Comparison of ENCODE assay signal across 8 cellular contexts in the genomic region with DNA sequence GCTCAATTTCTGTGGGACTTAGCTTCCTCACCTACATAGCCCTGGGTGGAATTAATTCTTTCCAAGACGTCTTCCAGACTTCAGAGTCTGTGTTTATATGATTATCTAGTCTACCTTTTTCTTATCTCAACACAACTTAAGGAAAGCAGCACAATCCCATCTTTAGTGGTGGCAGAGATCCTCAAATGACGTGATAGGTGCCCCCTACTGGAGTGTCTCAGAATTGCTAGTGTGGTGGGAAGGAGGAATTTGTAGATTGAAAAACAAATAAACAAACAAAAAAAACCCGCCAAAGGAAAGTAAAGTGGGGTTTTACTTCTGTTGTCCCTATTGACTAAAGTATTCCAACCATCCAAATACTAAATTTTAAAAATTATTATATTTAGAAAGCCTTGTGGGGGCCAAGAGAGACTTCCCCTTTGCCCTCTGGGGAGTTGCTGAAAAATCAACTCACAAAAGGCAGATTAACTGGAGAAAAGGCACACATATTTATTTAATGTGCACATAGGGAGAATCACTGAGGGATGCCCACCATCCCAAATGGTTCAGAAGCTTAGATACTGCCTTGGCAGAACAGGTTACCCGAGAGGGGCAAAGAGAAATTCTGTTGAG.
DNase-seq lines count a peak whose midpoint lies in the region; ATAC-seq and TF ChIP-seq lines count a peak whose summit lies in the region.

No MANE protein-coding gene starts in this region.

- no peak overlapping the region for H3K9ac ChIP-seq in neural cell (ENCODE audit: low read length)

- 54 to 74% methylated on average over 4 of the region's 4 CpGs for WGBS in heart right ventricle, 2 donors

- H3K9me2 ChIP-seq in neural cell (ENCODE audit: insufficient read depth, low read length) = no peaks in the 10 kb centered on the region

- intact Hi-C loops in heart right ventricle (cut with DNase I) = loop anchor here in 7 of 10 donors (5.0 to 10.0 kb wide), 6 partner anchors 149 to 442 kb away; no protein-coding TSS in a partner anchor
- intact Hi-C loops in Right ventricle myocardium inferior (cut with DNase I) = loop anchor here (2.0 to 10.0 kb wide), 2 partner anchors 139 to 441 kb away; no protein-coding TSS in a partner anchor

- no peak overlapping the region for H2AFZ ChIP-seq in neural cell (ENCODE audit: low read depth, low read length)

- H4K20me1 ChIP-seq in neural cell (ENCODE audit: insufficient read depth) = no peaks in the 10 kb centered on the region

- H3K27ac ChIP-seq in heart right ventricle (no peak overlapping the region), neural cell (ENCODE audit: low read length) (no peak overlapping the region)

- no peak for TF ChIP-seq EP300 in neural cell (conservative IDR thresholded peaks at IDR 0.05; ENCODE audit: poor library complexity, severe bottlenecking)

- H3K36me3 ChIP-seq in heart right ventricle = no peaks in the 10 kb centered on the region
- H3K36me3 ChIP-seq in neural cell (ENCODE audit: insufficient read depth, low read length) = no peaks in the 10 kb centered on the region

- H3K4me2 ChIP-seq in neural cell (ENCODE audit: low read length) = no peak overlapping the region

- H3K27me3 ChIP-seq in heart right ventricle (no peaks in the 10 kb centered on the region), neural cell (ENCODE audit: insufficient read depth, low read depth, low read length) (no peaks in the 10 kb centered on the region)

- DNase-seq in heart right ventricle (peak in 1 of 2 donors; percentile 6), Right ventricle myocardium inferior (ENCODE audit: missing footprints) (no peak), SK-N-DZ (ENCODE audit: low spot score) (peak; percentile 19), dermis microvascular lymphatic vessel endothelial cell (ENCODE audit: low read depth in 2 of 2) (peak; percentile 23 to 51), COLO829 (ENCODE audit: low spot score) (no peak), NCI-H526 treated with DMSO at 0.1 percent for 48 hours (lab: John Stamatoyannopoulos, UW) (no peak)

- no peak overlapping the region for H3K4me3 ChIP-seq in heart right ventricle
- H3K4me3 ChIP-seq in neural cell (ENCODE audit: low read length) = no peak overlapping the region

- H3K79me2 ChIP-seq in neural cell (replicated peaks; ENCODE audit: insufficient read depth, low read length) = no peaks in the 10 kb centered on the region

- ATAC-seq in heart right ventricle = no peak
- no peak for ATAC-seq in Right ventricle myocardium inferior
- ATAC-seq in HG03196 (IDR thresholded peaks at IDR 0.05; ENCODE audit: unreplicated experiment) = no peak

- TF ChIP-seq CTCF in heart right ventricle (IDR thresholded peaks at IDR 0.05) (peak; percentile 33 to 74 (median 66)), neural cell (IDR thresholded peaks at IDR 0.05; ENCODE audit: poor library complexity, severe bottlenecking) (peak; percentile 29)

- no peaks in the 10 kb centered on the region for H3K4me1 ChIP-seq in heart right ventricle

- peaks cover 0 to 5% (median 0%) of the 10 kb centered on the region in 11 donors for H3K9me3 ChIP-seq in heart right ventricle
- no peaks in the 10 kb centered on the region for H3K9me3 ChIP-seq in neural cell (ENCODE audit: low read length)

- no peak for TF ChIP-seq RAD21 in neural cell (conservative IDR thresholded peaks at IDR 0.05)

- no peaks in the 10 kb centered on the region for H3F3A ChIP-seq in neural cell (ENCODE audit: insufficient read depth, low read length, poor library complexity, severe bottlenecking)

TF ChIP-seq in neural cell, 6 proteins besides CTCF, POLR2A, EP300 and RAD21:
- TF ChIP-seq, protein P1, sequence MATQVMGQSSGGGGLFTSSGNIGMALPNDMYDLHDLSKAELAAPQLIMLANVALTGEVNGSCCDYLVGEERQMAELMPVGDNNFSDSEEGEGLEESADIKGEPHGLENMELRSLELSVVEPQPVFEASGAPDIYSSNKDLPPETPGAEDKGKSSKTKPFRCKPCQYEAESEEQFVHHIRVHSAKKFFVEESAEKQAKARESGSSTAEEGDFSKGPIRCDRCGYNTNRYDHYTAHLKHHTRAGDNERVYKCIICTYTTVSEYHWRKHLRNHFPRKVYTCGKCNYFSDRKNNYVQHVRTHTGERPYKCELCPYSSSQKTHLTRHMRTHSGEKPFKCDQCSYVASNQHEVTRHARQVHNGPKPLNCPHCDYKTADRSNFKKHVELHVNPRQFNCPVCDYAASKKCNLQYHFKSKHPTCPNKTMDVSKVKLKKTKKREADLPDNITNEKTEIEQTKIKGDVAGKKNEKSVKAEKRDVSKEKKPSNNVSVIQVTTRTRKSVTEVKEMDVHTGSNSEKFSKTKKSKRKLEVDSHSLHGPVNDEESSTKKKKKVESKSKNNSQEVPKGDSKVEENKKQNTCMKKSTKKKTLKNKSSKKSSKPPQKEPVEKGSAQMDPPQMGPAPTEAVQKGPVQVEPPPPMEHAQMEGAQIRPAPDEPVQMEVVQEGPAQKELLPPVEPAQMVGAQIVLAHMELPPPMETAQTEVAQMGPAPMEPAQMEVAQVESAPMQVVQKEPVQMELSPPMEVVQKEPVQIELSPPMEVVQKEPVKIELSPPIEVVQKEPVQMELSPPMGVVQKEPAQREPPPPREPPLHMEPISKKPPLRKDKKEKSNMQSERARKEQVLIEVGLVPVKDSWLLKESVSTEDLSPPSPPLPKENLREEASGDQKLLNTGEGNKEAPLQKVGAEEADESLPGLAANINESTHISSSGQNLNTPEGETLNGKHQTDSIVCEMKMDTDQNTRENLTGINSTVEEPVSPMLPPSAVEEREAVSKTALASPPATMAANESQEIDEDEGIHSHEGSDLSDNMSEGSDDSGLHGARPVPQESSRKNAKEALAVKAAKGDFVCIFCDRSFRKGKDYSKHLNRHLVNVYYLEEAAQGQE (IDR thresholded peaks at IDR 0.05; ENCODE audit: borderline replicate concordance) = no peak
- TF ChIP-seq TAF1 (IDR thresholded peaks at IDR 0.05; ENCODE audit: low read depth) (no peak), EZH2 (IDR thresholded peaks at IDR 0.05; ENCODE audit: borderline replicate concordance, insufficient read depth, low read length, poor library complexity, severe bottlenecking) (no peak)

Comparison
In these comparisons a context has a peak if more than half of its experiments do, and no peak if none do; other contexts are left out.
1. DNase-seq: peak in SK-N-DZ (single experiment) and dermis microvascular lymphatic vessel endothelial cell (2 of 2); none in Right ventricle myocardium inferior (single experiment), COLO829 (single experiment) and NCI-H526 treated with DMSO at 0.1 percent for 48 hours (single experiment).